In genomic region chr17:50479522-50480141, GRCh38 we compare ENCODE assay signal across 8 cellular contexts.
DNase-seq lines count a peak whose midpoint lies in the region; ATAC-seq and TF ChIP-seq lines count a peak whose summit lies in the region.

No MANE protein-coding gene starts in this region.

- no peaks in the 10 kb centered on the region for H3K79me2 ChIP-seq in OCI-LY1 (ENCODE audit: insufficient read depth, low read length)

- H3K9me3 ChIP-seq in OCI-LY1 (ENCODE audit: low read length) (no peaks in the 10 kb centered on the region), muscle layer of colon (ENCODE audit: low read length) (no peaks in the 10 kb centered on the region)

- peak overlapping the region; percentile 87 for H3K4me2 ChIP-seq in OCI-LY1 (ENCODE audit: low read length)

- no peaks in the 10 kb centered on the region for H3K9me2 ChIP-seq in OCI-LY1 (ENCODE audit: low read depth, low read length)

- no peak for ATAC-seq in GM21723 (IDR thresholded peaks at IDR 0.05; ENCODE audit: unreplicated experiment)

- peaks cover 11% of the 10 kb centered on the region for H3K4me1 ChIP-seq in OCI-LY1 (ENCODE audit: insufficient read depth, low read length, severe bottlenecking)
- peaks cover 20% of the 10 kb centered on the region for H3K4me1 ChIP-seq in muscle layer of colon (ENCODE audit: insufficient read depth, low read length)

- H3K9ac ChIP-seq in OCI-LY1 (ENCODE audit: low read length) (peak overlapping the region; percentile 82), muscle layer of colon (ENCODE audit: low read length) (peak overlapping the region; percentile 53)

- H3K27me3 ChIP-seq in OCI-LY1 (ENCODE audit: insufficient read depth, low read length) (no peaks in the 10 kb centered on the region), muscle layer of colon (ENCODE audit: control insufficient read depth in 1 of 2, insufficient read depth in 2 of 2, low read length in 2 of 2) (no peaks in the 10 kb centered on the region)

- no peak for TF ChIP-seq POLR2A in erythroblast (IDR thresholded peaks at IDR 0.05; ENCODE audit: low read length)

- TF ChIP-seq CTCF in OCI-LY1 (IDR thresholded peaks at IDR 0.05; ENCODE audit: low read length) = peak; percentile 44

- H3K4me3 ChIP-seq in OCI-LY1 (ENCODE audit: low read depth, low read length, poor library complexity, severe bottlenecking) (peak overlapping the region; percentile 76), muscle layer of colon (ENCODE audit: low read depth in 1 of 2, low read length in 2 of 2) (peak overlapping the region; percentile 59 to 98)

- H3F3A ChIP-seq in OCI-LY1 (ENCODE audit: insufficient read depth, low read length) = no peaks in the 10 kb centered on the region

- no peaks in the 10 kb centered on the region for H4K20me1 ChIP-seq in OCI-LY1 (ENCODE audit: insufficient read depth, low read length)

- H2AFZ ChIP-seq in OCI-LY1 (ENCODE audit: low read length) = no peak overlapping the region

- H3K27ac ChIP-seq in OCI-LY1 (ENCODE audit: low read depth, low read length, poor library complexity, severe bottlenecking) = no peak overlapping the region
- H3K27ac ChIP-seq in muscle layer of colon (ENCODE audit: low read depth, low read length) = no peak overlapping the region

- H3K36me3 ChIP-seq in OCI-LY1 (ENCODE audit: insufficient read depth, low read length) (no peaks in the 10 kb centered on the region), muscle layer of colon (ENCODE audit: insufficient read depth, low read length) (peaks cover 22% of the 10 kb centered on the region)

- DNase-seq in DMS79 treated with DMSO at 0.1 percent for 48 hours (lab: John Stamatoyannopoulos, UW) (peak; percentile 57), HuH-7 (ENCODE audit: low spot score) (peak; percentile 95), activated T-cell treated with anti-CD3 and anti-CD28 coated beads for 4 hours (peak; percentile 52), erythroblast (lab: John Stamatoyannopoulos, UW) (peak; percentile 83 to 87)
- DNase-seq in stimulated activated CD8-positive, alpha-beta memory T cell treated with anti-CD3 and anti-CD28 coated beads, Interleukin-7, amount 100 ng/mL, for 24 hours (ENCODE audit: low read depth) = peak; percentile 36

Comparison
In these comparisons a context has a peak if more than half of its experiments do, and no peak if none do; other contexts are left out.
1. DNase-seq: peak in every context shown above with its lines; median percentile 95 in HuH-7; 85 in erythroblast; 57 in DMS79 treated with DMSO at 0.1 percent for 48 hours; 52 in activated T-cell treated with anti-CD3 and anti-CD28 coated beads for 4 hours; 36 in stimulated activated CD8-positive, alpha-beta memory T cell treated with anti-CD3 and anti-CD28 coated beads, Interleukin-7, amount 100 ng/mL, for 24 hours.